ENCODE assay signal across 8 cellular contexts in the genomic region with DNA sequence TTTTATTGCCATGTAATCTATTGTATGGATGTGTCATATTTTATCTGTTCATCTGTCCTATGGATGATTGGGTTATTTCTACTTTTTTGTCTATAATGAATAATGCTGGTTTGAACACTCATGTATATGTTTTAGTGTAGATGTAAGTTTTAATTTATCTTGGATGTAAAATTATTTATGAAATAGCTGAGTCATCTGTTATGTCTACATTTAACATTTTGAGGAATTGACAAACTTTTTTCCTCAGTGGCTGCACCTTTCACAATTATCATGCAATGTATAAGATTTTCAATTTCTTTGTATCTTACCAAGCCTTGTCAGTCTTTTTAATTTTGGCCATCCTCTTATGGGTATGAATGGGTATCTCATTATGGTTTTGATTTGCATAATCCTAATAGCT.
"Had no signal": no experiment of that assay in that cellular context is flagged by ENCODE, and none has a peak within 500 bp of the region (broad histone marks: within the 10 kb centered on the region; RNA-seq: fewer than 3 reads in every experiment).

No MANE protein-coding gene starts in this region.

- ATAC-seq: HCT116 had no signal

- H3K9ac ChIP-seq: GM23248 had no signal

- H2AFZ ChIP-seq: GM23248 had no signal

- DNase-seq: GM23248, GOT3, H7, HFFc6, KG1 had no signal

- H3K9me3 ChIP-seq: HAP-1 had no signal

- H3K27ac ChIP-seq: GM23248, HL-60 had no signal

- H3K4me3 ChIP-seq: GM23248, HAP-1 had no signal

- H3K36me3 ChIP-seq: HAP-1 had no signal

- H3K4me1 ChIP-seq: HAP-1 had no signal
